ENCODE assay signal across 8 cellular contexts in genomic region chr1:3618904-3619671, GRCh38. TPM values are rescaled to one million over a fixed set of nuclear protein-coding genes. Genes with fewer than 3 reads are reported as not detected.
DNase-seq lines count a peak whose midpoint lies in the region; ATAC-seq and TF ChIP-seq lines count a peak whose summit lies in the region.

No MANE protein-coding gene starts in this region.

- H3K4me2 ChIP-seq in parathyroid adenoma (ENCODE audit: low read length), result no peak overlapping the region

- H3K9me3 ChIP-seq in gastroesophageal sphincter (no peaks in the 10 kb centered on the region), parathyroid adenoma (ENCODE audit: control insufficient read depth, low read length) (no peaks in the 10 kb centered on the region), transverse colon (no peaks in the 10 kb centered on the region)

- TF ChIP-seq POLR2A in gastroesophageal sphincter (IDR thresholded peaks at IDR 0.05) (no peak), transverse colon (IDR thresholded peaks at IDR 0.05) (no peak)

- TF ChIP-seq EP300 in gastroesophageal sphincter (IDR thresholded peaks at IDR 0.05) (no peak), transverse colon (IDR thresholded peaks at IDR 0.05; ENCODE audit: low read depth) (no peak)

- H3K4me1 ChIP-seq in gastroesophageal sphincter, result peaks cover 0 to 44% (median 16%) of the 10 kb centered on the region in 3 donors
- H3K4me1 ChIP-seq in parathyroid adenoma, result no peaks in the 10 kb centered on the region
- H3K4me1 ChIP-seq in transverse colon, result peaks cover 10 to 21% (median 17%) of the 10 kb centered on the region in 4 donors

- H3K79me2 ChIP-seq in parathyroid adenoma, result no peaks in the 10 kb centered on the region

- WGBS in gastroesophageal sphincter (ENCODE audit: low coverage in 1 of 2), 2 donors, result 0% methylated on average over 5 of the region's 21 CpGs; no CpG with 5 or more reads in 1 of the 2 donors
- WGBS in transverse colon (ENCODE audit: low coverage in 1 of 2), 2 donors, result 4 to 23% methylated on average over 5 to 20 of the region's 21 CpGs

- peak; percentile 89 for DNase-seq in GM03348 (ENCODE audit: low spot score)
- peak; percentile 68 for DNase-seq in LHCN-M2 (ENCODE audit: low read depth)
- peak; percentile 67 for DNase-seq in SK-MEL-5 (ENCODE audit: low read depth, low spot score)
- DNase-seq in activated naive CD4-positive, alpha-beta T cell (lab: John Stamatoyannopoulos, UW), result peak; percentile 12 to 62 (median 46)
- DNase-seq in transverse colon, result peak; percentile 73

- H3K4me3 ChIP-seq in gastroesophageal sphincter (no peak overlapping the region), parathyroid adenoma (ENCODE audit: low read depth, low read length) (no peak overlapping the region), transverse colon (no peak overlapping the region)

- intact Hi-C loops in transverse colon (cut with DNase I; ENCODE audit: low total_unique reads), result loop anchor here (5.0 kb wide), 1 partner anchor 127 kb away; no protein-coding TSS in a partner anchor

- H3K36me3 ChIP-seq in gastroesophageal sphincter (no peaks in the 10 kb centered on the region), parathyroid adenoma (ENCODE audit: control insufficient read depth, insufficient read depth, low read length) (no peaks in the 10 kb centered on the region), transverse colon (no peaks in the 10 kb centered on the region)

- H3K27ac ChIP-seq in gastroesophageal sphincter (no peak overlapping the region), parathyroid adenoma (no peak overlapping the region), transverse colon (no peak overlapping the region)

- in situ Hi-C loops in SK-MEL-5 (cut with HindIII; ENCODE audit: low pct_unique_long_range_greater_than_20kb, low sequenced_read_pairs) (no loop called here), transverse colon (cut with MboI; ENCODE audit: low pct_ligation_motif_present in 1 of 4, low pct_unique_long_range_greater_than_20kb in 1 of 4, low sequenced_read_pairs in 3 of 4) (no loop called here)

- H3K27me3 ChIP-seq in gastroesophageal sphincter (peaks cover 18% of the 10 kb centered on the region), parathyroid adenoma (ENCODE audit: control insufficient read depth, insufficient read depth, low read length) (no peaks in the 10 kb centered on the region), transverse colon (peaks cover 8% of the 10 kb centered on the region)

- ATAC-seq in gastroesophageal sphincter (peak; percentile 77), GM21786 (IDR thresholded peaks at IDR 0.05; ENCODE audit: unreplicated experiment) (no peak)

- H3K9ac ChIP-seq in parathyroid adenoma, result no peak overlapping the region

- no peak overlapping the region for H2AFZ ChIP-seq in parathyroid adenoma

- TF ChIP-seq CTCF in gastroesophageal sphincter (IDR thresholded peaks at IDR 0.05) (peak in 3 of 4 experiments; percentile 77 to 89 (median 78)), parathyroid adenoma (IDR thresholded peaks at IDR 0.05) (peak; percentile 72), transverse colon (IDR thresholded peaks at IDR 0.05) (peak; percentile 79 to 84 (median 83))

RNA-seq across cellular contexts. Expression of gene TPRG1L, which starts 5.7 kb away (rescaled TPM):
- total RNA-seq in LHCN-M2 (2014; rRNA removed), result 12.4 and 19.6 TPM in 2 replicates
- 45.1 TPM for polyA plus RNA-seq in LHCN-M2 (2012)
- 12.2 and 12.3 TPM in 2 replicates for total RNA-seq in SK-MEL-5 (2014; rRNA removed; shearing (Covaris generic))
- 24.4 and 26.9 TPM in 2 replicates for polyA plus RNA-seq in SK-MEL-5 (2015; cell fraction: cytosol; rRNA removed)
- 8.2 and 9.7 TPM in 2 replicates for polyA plus RNA-seq in SK-MEL-5 (2015; cell fraction: nucleus; rRNA removed)
- 10 to 100 TPM; 38.2 to 52.1 (median 46.6) TPM for total RNA-seq in gastroesophageal sphincter
- 10 to 100 TPM; 24.5 to 86.8 (median 56.0) TPM for total RNA-seq in transverse colon

RNA-seq across cellular contexts. Expression of gene MEGF6, which starts 7.8 kb away (rescaled TPM):
- total RNA-seq in LHCN-M2 (2014; rRNA removed) (0.11 and 0.26 TPM in 2 replicates), gastroesophageal sphincter (10 to 100 TPM in 2 of 4 donors, 1 to 10 TPM in 2; 4.7 to 15.5 (median 10.8) TPM), transverse colon (10 to 100 TPM in 2 of 4 donors, 1 to 10 TPM in 2; 4.1 to 27.1 (median 11.4) TPM)
- polyA plus RNA-seq in LHCN-M2 (2012), result 4.6 TPM
- total RNA-seq in SK-MEL-5 (2014; rRNA removed; shearing (Covaris generic)), result 0.90 and 3.1 TPM in 2 replicates
- 0.66 and 1.3 TPM in 2 replicates for polyA plus RNA-seq in SK-MEL-5 (2015; cell fraction: cytosol; rRNA removed)
- polyA plus RNA-seq in SK-MEL-5 (2015; cell fraction: nucleus; rRNA removed), result 10.5 and 11.5 TPM in 2 replicates

RNA-seq across cellular contexts. Expression of gene WRAP73, which starts 30.8 kb away (rescaled TPM):
- total RNA-seq in LHCN-M2 (2014; rRNA removed), result 23.3 and 23.7 TPM in 2 replicates
- polyA plus RNA-seq in LHCN-M2 (2012), result 16.0 TPM
- 25.5 and 27.5 TPM in 2 replicates for total RNA-seq in SK-MEL-5 (2014; rRNA removed; shearing (Covaris generic))
- polyA plus RNA-seq in SK-MEL-5 (2015; cell fraction: cytosol; rRNA removed), result 28.7 and 29.0 TPM in 2 replicates
- polyA plus RNA-seq in SK-MEL-5 (2015; cell fraction: nucleus; rRNA removed), result 76.9 and 90.5 TPM in 2 replicates
- 10 to 100 TPM; 10.3 to 21.7 (median 14.5) TPM for total RNA-seq in gastroesophageal sphincter
- 10 to 100 TPM; 19.7 to 30.4 (median 25.5) TPM for total RNA-seq in transverse colon

RNA-seq across cellular contexts. Expression of gene TP73, which starts 33.2 kb away (rescaled TPM):
- total RNA-seq in LHCN-M2 (2014; rRNA removed), result 2.4 and 2.6 TPM in 2 replicates
- polyA plus RNA-seq in LHCN-M2 (2012), result 1.4 TPM
- total RNA-seq in SK-MEL-5 (2014; rRNA removed; shearing (Covaris generic)), result 0.32 and 0.40 TPM in 2 replicates
- polyA plus RNA-seq in SK-MEL-5 (2015; cell fraction: cytosol; rRNA removed), result 0.29 and 0.57 TPM in 2 replicates
- polyA plus RNA-seq in SK-MEL-5 (2015; cell fraction: nucleus; rRNA removed), result 0.96 and 1.3 TPM in 2 replicates
- total RNA-seq in gastroesophageal sphincter, result under 1 TPM in 2 of 4 donors, not detected in 2; 0.19 to 0.22 TPM
- total RNA-seq in transverse colon, result under 1 TPM in 2 of 4 donors, not detected in 2; 0.20 to 0.32 TPM
